In genomic region chr2:229252996-229253395, GRCh38 we compare ENCODE assay signal across 1 cellular context.
TF ChIP-seq lines count a peak whose summit lies in the region.

No MANE protein-coding gene starts in this region.

TF ChIP-seq in HepG2, 621 proteins besides CTCF, POLR2A, EP300 and RAD21 (continued from another document):
- TF ChIP-seq HNF1A (IDR thresholded peaks at IDR 0.05; ENCODE audit: low read depth) (no peak), HNF1A (CRISPR knock-in tag; IDR thresholded peaks at IDR 0.05; ENCODE audit: borderline replicate concordance) (no peak), PHF5A (CRISPR knock-in tag; IDR thresholded peaks at IDR 0.05; ENCODE audit: low read depth, unreplicated experiment) (no peak), PCBP1 (IDR thresholded peaks at IDR 0.05; ENCODE audit: borderline replicate concordance, low read depth, low read length) (no peak), ZNF850 (CRISPR knock-in tag; conservative IDR thresholded peaks at IDR 0.05) (no peak), RFX5 (IDR thresholded peaks at IDR 0.05; ENCODE audit: low read depth, low read length) (no peak), HNRNPLL (IDR thresholded peaks at IDR 0.05; ENCODE audit: low read depth, low read length, poor library complexity, severe bottlenecking) (no peak), PRPF4 (IDR thresholded peaks at IDR 0.05; ENCODE audit: low read depth, low read length, poor library complexity, severe bottlenecking) (no peak), CREM (IDR thresholded peaks at IDR 0.05) (no peak), CREM (CRISPR knock-in tag; IDR thresholded peaks at IDR 0.05) (no peak)
